ENCODE assay signal across 40 cellular contexts in genomic region chr2:16925145-16925544, GRCh38.
"Had no signal": no experiment of that assay in that cellular context is flagged by ENCODE, and none has a peak within 500 bp of the region (broad histone marks: within the 10 kb centered on the region; RNA-seq: fewer than 3 reads in every experiment).

No MANE protein-coding gene starts in this region.

- H3K4me1 ChIP-seq: adrenal gland, body of pancreas, breast epithelium had no signal

- H3K36me3 ChIP-seq: adrenal gland, brain microvascular endothelial cell, breast epithelium, cardiac muscle cell had no signal

- H3K27ac Mint-ChIP-seq: activated B cell treated with CpG ODN at 0.5 μM for 24 hours; activated CD4-positive, alpha-beta memory T cell treated with anti-CD3 and anti-CD28 coated beads for 36 hours; activated CD4-positive, alpha-beta T cell treated with anti-CD3 and anti-CD28 coated beads, Interleukin-2, amount 10 ng/mL, durations not matched to agents 24 days and 14 days; activated CD8-positive, alpha-beta T cell treated with anti-CD3 and anti-CD28 coated beads for 36 hours; activated naive CD4-positive, alpha-beta T cell treated with anti-CD3 and anti-CD28 coated beads for 36 hours; activated naive CD4-positive, alpha-beta T cell treated with anti-CD3 and anti-CD28 coated beads, Interleukin-2, amount 50 U/mL, for 72 hours; activated naive CD8-positive, alpha-beta T cell treated with anti-CD3 and anti-CD28 coated beads for 36 hours; activated T-cell treated with anti-CD3 and anti-CD28 coated beads, Interleukin-2, amount 50 U/mL, for 72 hours; activated T-helper 1 cell treated with anti-CD3 and anti-CD28 coated beads, Interleukin-12 subunit alpha, Interleukin-12 subunit beta, Interleukin-2, Interleukin-4 antibody, amounts not matched to agents 30 ng/mL and 10 ng/mL and 1 ng/mL, durations not matched to agents 14 hours and 24 hours and 36 hours; activated T-helper 17 cell treated with anti-CD3 and anti-CD28 coated beads, Interleukin-2, amount 50 U/mL, for 72 hours; T-helper 1 cell treated with Interleukin-12 subunit alpha and Interleukin-12 subunit beta and Interleukin-4 antibody, amounts not matched to agents 30 μg/mL and 1 μg/mL, for 36 hours; T-helper 2 cell treated with Interferon-gamma antibody and Interleukin-4, amounts not matched to agents 5 μg/mL and 100 μg/mL, for 36 hours had no signal

- FAIRE-seq: astrocyte, TTC549 had no signal

- H3K9me3 ChIP-seq: adrenal gland, breast epithelium had no signal

- H3K27me3 Mint-ChIP-seq: activated CD4-positive, alpha-beta memory T cell treated with anti-CD3 and anti-CD28 coated beads for 36 hours; activated CD4-positive, alpha-beta T cell treated with anti-CD3 and anti-CD28 coated beads, Interleukin-2, amount 10 ng/mL, durations not matched to agents 24 days and 14 days; activated CD8-positive, alpha-beta T cell treated with anti-CD3 and anti-CD28 coated beads for 36 hours; activated naive CD8-positive, alpha-beta T cell treated with anti-CD3 and anti-CD28 coated beads for 36 hours; activated T-helper 17 cell treated with anti-CD3 and anti-CD28 coated beads, Interleukin-2, amount 50 U/mL, for 72 hours; central memory CD8-positive, alpha-beta T cell had no signal

- H3K36me3 Mint-ChIP-seq: activated CD4-positive, alpha-beta memory T cell treated with anti-CD3 and anti-CD28 coated beads for 36 hours; activated naive CD8-positive, alpha-beta T cell treated with anti-CD3 and anti-CD28 coated beads for 36 hours had no signal

- H3K4me3 Mint-ChIP-seq: activated B cell treated with CpG ODN at 0.5 μM for 24 hours; activated CD4-positive, alpha-beta memory T cell treated with anti-CD3 and anti-CD28 coated beads for 36 hours; activated CD4-positive, alpha-beta T cell treated with anti-CD3 and anti-CD28 coated beads, Interleukin-2, amount 10 ng/mL, durations not matched to agents 24 days and 14 days; activated CD8-positive, alpha-beta T cell treated with anti-CD3 and anti-CD28 coated beads for 36 hours; activated naive CD4-positive, alpha-beta T cell treated with anti-CD3 and anti-CD28 coated beads for 36 hours; activated naive CD8-positive, alpha-beta T cell treated with anti-CD3 and anti-CD28 coated beads for 36 hours; activated T-cell treated with anti-CD3 and anti-CD28 coated beads, Interleukin-2, amount 50 U/mL, for 4 hours; activated T-cell treated with anti-CD3 and anti-CD28 coated beads, Interleukin-2, amount 50 U/mL, for 72 hours; activated T-helper 1 cell treated with anti-CD3 and anti-CD28 coated beads, Interleukin-12 subunit alpha, Interleukin-12 subunit beta, Interleukin-2, Interleukin-4 antibody, amounts not matched to agents 30 ng/mL and 10 ng/mL and 1 ng/mL, durations not matched to agents 14 hours and 24 hours and 36 hours; activated T-helper 17 cell treated with anti-CD3 and anti-CD28 coated beads, Interleukin-2, amount 50 U/mL, for 72 hours; central memory CD8-positive, alpha-beta T cell; T-helper 1 cell treated with Interleukin-12 subunit alpha and Interleukin-12 subunit beta and Interleukin-4 antibody, amounts not matched to agents 30 μg/mL and 1 μg/mL, for 36 hours; T-helper 2 cell treated with Interferon-gamma antibody and Interleukin-4, amounts not matched to agents 5 μg/mL and 100 μg/mL, for 36 hours had no signal

- DNase-seq: activated B cell treated with CpG ODN at 0.5 μM for 24 hours; activated CD4-positive, alpha-beta memory T cell treated with anti-CD3 and anti-CD28 coated beads for 36 hours; activated CD4-positive, alpha-beta T cell treated with anti-CD3 and anti-CD28 coated beads for 4 hours; activated CD4-positive, alpha-beta T cell treated with anti-CD3 and anti-CD28 coated beads, Interleukin-2, amount 10 ng/mL, durations not matched to agents 24 days and 14 days; activated CD4-positive, alpha-beta T cell treated with anti-CD3 and anti-CD28 coated beads, Interleukin-2, amount 50 U/mL, for 1 hour; activated CD4-positive, alpha-beta T cell treated with anti-CD3 and anti-CD28 coated beads, Interleukin-2, amount 50 U/mL, for 4 hours; activated CD4-positive, CD25-positive, alpha-beta regulatory T cell treated with anti-CD3 and anti-CD28 coated beads, Interleukin-2, amount 50 U/mL, for 72 hours; activated CD8-positive, alpha-beta memory T cell treated with anti-CD3 and anti-CD28 coated beads, Interleukin-2, amount 50 U/mL, for 4 hours; activated CD8-positive, alpha-beta T cell treated with anti-CD3 and anti-CD28 coated beads for 36 hours; activated effector memory CD4-positive, alpha-beta T cell treated with anti-CD3 and anti-CD28 coated beads, Interleukin-2, amount 50 U/mL, for 16 hours; activated gamma-delta T cell treated with Interleukin-2 at 50 U/mL for 16 hours; activated naive CD4-positive, alpha-beta T cell; activated naive CD4-positive, alpha-beta T cell treated with anti-CD3 and anti-CD28 coated beads for 36 hours; activated naive CD4-positive, alpha-beta T cell treated with anti-CD3 and anti-CD28 coated beads, Interleukin-2, amount 50 U/mL, for 16 hours; activated naive CD8-positive, alpha-beta T cell treated with anti-CD3 and anti-CD28 coated beads for 36 hours; activated T-cell treated with anti-CD3 and anti-CD28 coated beads for 4 hours; activated T-cell treated with anti-CD3 and anti-CD28 coated beads, Interleukin-2, amount 50 U/mL, for 1 hour; activated T-cell treated with anti-CD3 and anti-CD28 coated beads, Interleukin-2, amount 50 U/mL, for 4 hours; activated T-cell treated with anti-CD3 and anti-CD28 coated beads, Interleukin-2, amount 50 U/mL, for 72 hours; adrenal gland; amniotic stem cell; aorta; body of pancreas; brain microvascular endothelial cell; caudate nucleus; cerebellar nuclear complex; T-helper 1 cell; T-helper 2 cell; T-helper 9 cell had no signal

- H3K27me3 ChIP-seq: adrenal gland, body of pancreas, brain microvascular endothelial cell, breast epithelium, cardiac muscle cell had no signal

- H3K4me3 ChIP-seq: adrenal gland, body of pancreas, breast epithelium, cardiac muscle cell had no signal

- ATAC-seq: activated CD8-positive, alpha-beta T cell treated with anti-CD3 and anti-CD28 coated beads for 36 hours; activated naive CD4-positive, alpha-beta T cell treated with anti-CD3 and anti-CD28 coated beads, Interleukin-2, amount 50 U/mL, for 72 hours; activated T-cell treated with anti-CD3 and anti-CD28 coated beads, Interleukin-2, amount 50 U/mL, for 4 hours; activated T-cell treated with anti-CD3 and anti-CD28 coated beads, Interleukin-2, amount 50 U/mL, for 72 hours; activated T-helper 17 cell treated with anti-CD3 and anti-CD28 coated beads, Interleukin-2, amount 50 U/mL, for 72 hours; body of pancreas had no signal

- H3K9me3 Mint-ChIP-seq: activated CD4-positive, alpha-beta T cell treated with anti-CD3 and anti-CD28 coated beads, Interleukin-2, amount 10 ng/mL, durations not matched to agents 24 days and 14 days; activated naive CD8-positive, alpha-beta T cell treated with anti-CD3 and anti-CD28 coated beads for 36 hours; activated T-helper 1 cell treated with anti-CD3 and anti-CD28 coated beads, Interleukin-12 subunit alpha, Interleukin-12 subunit beta, Interleukin-2, Interleukin-4 antibody, amounts not matched to agents 30 ng/mL and 10 ng/mL and 1 ng/mL, durations not matched to agents 14 hours and 24 hours and 36 hours; T-helper 2 cell treated with Interferon-gamma antibody and Interleukin-4, amounts not matched to agents 5 μg/mL and 100 μg/mL, for 36 hours had no signal

- H3K27ac ChIP-seq: adrenal gland, body of pancreas, brain microvascular endothelial cell, breast epithelium, cardiac muscle cell, VCaP had no signal

- H3K4me1 Mint-ChIP-seq: activated CD4-positive, alpha-beta T cell treated with anti-CD3 and anti-CD28 coated beads, Interleukin-2, amount 10 ng/mL, durations not matched to agents 24 days and 14 days; activated naive CD8-positive, alpha-beta T cell treated with anti-CD3 and anti-CD28 coated beads for 36 hours; activated T-helper 17 cell treated with anti-CD3 and anti-CD28 coated beads, Interleukin-2, amount 50 U/mL, for 72 hours; central memory CD8-positive, alpha-beta T cell had no signal
